In the genomic region with DNA sequence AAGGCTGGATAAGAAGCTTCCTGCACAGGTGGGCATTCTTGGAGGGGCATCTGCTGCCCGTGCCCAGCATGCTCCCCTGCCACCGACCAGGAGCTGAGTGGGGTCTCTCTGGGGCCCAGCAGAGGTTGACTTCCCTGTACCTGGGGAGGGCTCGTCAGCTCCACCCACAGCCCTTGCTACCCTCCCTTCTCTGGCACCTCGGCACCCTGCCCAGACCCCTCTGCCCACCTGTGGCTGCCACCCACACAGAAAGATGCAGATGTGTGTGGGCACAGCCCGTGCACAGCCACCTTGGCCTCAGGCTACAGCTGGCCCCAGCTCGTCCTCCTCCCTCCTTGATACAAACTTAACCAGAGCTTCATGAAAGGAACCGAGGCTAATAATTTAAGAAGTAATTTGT, we compare ENCODE assay signal across 32 cellular contexts.
"Had no signal": no experiment of that assay in that cellular context is flagged by ENCODE, and none has a peak within 500 bp of the region (broad histone marks: within the 10 kb centered on the region; RNA-seq: fewer than 3 reads in every experiment).

No MANE protein-coding gene starts in this region.

- H3K9me3 ChIP-seq: Peyer's patch had no signal

- H3K27me3 ChIP-seq: brain microvascular endothelial cell, Peyer's patch had no signal

- H3K4me3 ChIP-seq: Peyer's patch had no signal

- DNase-seq: activated CD4-positive, alpha-beta T cell treated with anti-CD3 and anti-CD28 coated beads for 36 hours; activated CD4-positive, alpha-beta T cell treated with anti-CD3 and anti-CD28 coated beads, Interleukin-2, amount 10 ng/mL, durations not matched to agents 7 days and 5 days; activated CD4-positive, alpha-beta T cell treated with anti-CD3 and anti-CD28 coated beads, Interleukin-2, amount 50 U/mL, for 48 hours; activated CD8-positive, alpha-beta T cell treated with anti-CD3 and anti-CD28 coated beads, Interleukin-2, amount 10 ng/mL, durations not matched to agents 7 days and 5 days; activated naive CD4-positive, alpha-beta T cell; activated naive CD4-positive, alpha-beta T cell treated with anti-CD3 and anti-CD28 coated beads, Interleukin-2, amount 50 U/mL, for 16 hours; activated naive CD8-positive, alpha-beta T cell treated with anti-CD3 and anti-CD28 coated beads for 36 hours; activated T-cell treated with anti-CD3 and anti-CD28 coated beads, Interleukin-2, amount 50 U/mL, for 24 hours; amniotic stem cell; brain microvascular endothelial cell; central memory CD4-positive, alpha-beta T cell; Karpas-422; KBM-7; NCI-H1105; NCI-H1436 treated with DMSO at 0.1 percent for 48 hours; NCI-H187; NCI-H2029 treated with DMSO at 0.1 percent for 48 hours; NCI-H2107; NCI-H2171; NCI-H510A; NCI-H526; NCI-H748 treated with DMSO at 0.1 percent for 48 hours; NK-92 treated with Interleukin-12 subunit alpha and Interleukin-12 subunit beta, amount 100 ng/mL, for 24 hours; PC-3; Right ventricle myocardium superior; SW 1271; T-helper 1 cell; T-helper 2 cell; T1000 had no signal

- H3K36me3 ChIP-seq: brain microvascular endothelial cell, Peyer's patch had no signal

- FAIRE-seq: TTC549 had no signal

- H3K27ac ChIP-seq: brain microvascular endothelial cell, Peyer's patch, RWPE1 had no signal
